Comparison of ENCODE assay signal across 9 cellular contexts in the genomic region with DNA sequence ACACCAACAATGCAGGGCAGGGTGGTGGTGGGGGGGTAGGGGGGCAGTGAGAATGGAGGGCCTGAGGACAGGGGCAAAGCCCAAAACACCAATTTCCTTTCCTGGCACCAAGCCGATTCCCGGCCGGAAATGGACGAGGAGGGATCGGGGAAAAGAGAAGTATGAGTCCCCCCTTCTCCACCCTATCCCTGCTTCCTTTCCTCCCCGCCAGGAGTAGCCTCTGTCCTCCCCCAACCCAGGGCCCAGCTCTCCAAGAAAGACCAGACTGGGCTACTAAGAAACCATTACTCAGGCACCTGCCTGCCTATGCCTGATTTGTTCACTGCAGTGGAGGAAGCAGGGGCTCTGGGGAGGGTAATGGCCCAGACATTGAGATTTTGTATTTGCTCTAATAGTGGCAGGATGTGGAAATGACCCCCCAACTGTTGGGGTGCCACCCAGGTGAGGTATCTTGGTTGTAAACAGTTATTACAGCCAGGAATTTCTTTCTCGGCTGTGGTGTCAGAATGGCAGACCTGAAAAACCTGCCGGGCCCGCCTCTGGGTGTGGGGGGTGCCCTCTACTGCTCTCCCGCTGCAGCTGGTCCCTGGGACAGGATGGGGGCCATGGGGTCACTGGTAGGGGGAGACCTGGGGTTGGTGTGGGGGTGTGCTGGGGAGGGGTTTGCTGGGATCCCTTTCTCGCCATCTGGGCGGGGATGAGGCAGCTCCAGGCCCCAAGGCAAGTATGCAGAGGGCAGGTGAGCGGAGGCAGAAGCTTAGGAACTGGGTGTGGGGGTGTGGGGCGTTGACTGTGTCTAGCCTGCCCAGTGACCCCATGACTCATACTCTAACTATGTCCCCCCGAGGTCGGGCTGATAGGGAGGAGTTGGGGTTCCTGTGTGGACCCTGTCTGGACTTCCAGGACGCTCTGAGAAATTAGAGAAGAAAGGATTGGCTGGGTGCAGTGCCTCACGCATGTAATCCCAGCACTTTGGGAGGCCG. TPM values are rescaled to one million over a fixed set of nuclear protein-coding genes. Genes with fewer than 3 reads are reported as not detected.
DNase-seq lines count a peak whose midpoint lies in the region; ATAC-seq and TF ChIP-seq lines count a peak whose summit lies in the region.
"Had no signal": no experiment of that assay in that cellular context is flagged by ENCODE, and none has a peak within 500 bp of the region (broad histone marks: within the 10 kb centered on the region; RNA-seq: fewer than 3 reads in every experiment).

No MANE protein-coding gene starts in this region.

- H3K23me2 ChIP-seq in H9 (ENCODE audit: insufficient read length, low read depth, low read length, poor library complexity, severe bottlenecking): peaks cover 2% of the 10 kb centered on the region

- H3K4me2 ChIP-seq in H9 (ENCODE audit: insufficient read depth, insufficient read length, low read length): peak overlapping the region; percentile 87

- H3K36me3 ChIP-seq in endodermal cell (ENCODE audit: control insufficient read depth, insufficient read depth, low read length) (no peaks in the 10 kb centered on the region), mucosa of rectum (ENCODE audit: control insufficient read depth in 2 of 2, insufficient read depth in 2 of 2, low read length in 2 of 2) (peaks cover 2 to 4% of the 10 kb centered on the region in 2 donors)
- H3K36me3 ChIP-seq: SJSA1 had no signal

- H3K4me1 ChIP-seq in H9 (ENCODE audit: insufficient read depth, low read length): no peaks in the 10 kb centered on the region; the same call in 1 of the 2 replicates
- H3K4me1 ChIP-seq in endodermal cell (ENCODE audit: control insufficient read depth, insufficient read depth, low read length): no peaks in the 10 kb centered on the region
- H3K4me1 ChIP-seq in mucosa of rectum (ENCODE audit: control insufficient read depth in 2 of 2, insufficient read depth in 2 of 2, low read length in 2 of 2): no peaks in the 10 kb centered on the region
- H3K4me1 ChIP-seq: SJSA1 had no signal

- no peak overlapping the region for H2AK5ac ChIP-seq in H9 (ENCODE audit: insufficient read length, low read length)

- H3K27ac Mint-ChIP-seq in H9: peak overlapping the region in 1 of 3 experiments; percentile 77; a peak in 1 of 7 replicates
- H3K27ac Mint-ChIP-seq in endodermal cell: peak overlapping the region; percentile 48

- H4K5ac ChIP-seq in H9 (ENCODE audit: insufficient read length, low read depth, low read length): no peak overlapping the region

- H3K18ac ChIP-seq in H9 (ENCODE audit: insufficient read length, low read depth, low read length): no peak overlapping the region

- no peaks in the 10 kb centered on the region for H4K20me1 ChIP-seq in H9 (ENCODE audit: control insufficient read depth, insufficient read depth, insufficient read length)

- no peak overlapping the region for H2AFZ ChIP-seq in H9 (ENCODE audit: low read length)

- H4K91ac ChIP-seq in H9 (ENCODE audit: insufficient read length, low read depth, low read length): no peak overlapping the region

- H3K9me3 Mint-ChIP-seq in H9 (peaks cover 72 to 89% of the 10 kb centered on the region in 2 experiments), endodermal cell (peaks cover 66% of the 10 kb centered on the region)

- no peak overlapping the region for H3K4ac ChIP-seq in H9 (ENCODE audit: low read depth, low read length)

- peaks cover 17 to 36% (median 20%) of the 10 kb centered on the region in 3 experiments for H3K36me3 Mint-ChIP-seq in H9 (ENCODE audit: insufficient read depth in 1 of 3, low read depth in 3 of 3)
- H3K36me3 Mint-ChIP-seq in endodermal cell (ENCODE audit: low read depth): peaks cover 9% of the 10 kb centered on the region

- no peak for ATAC-seq in HG03571 (IDR thresholded peaks at IDR 0.05; ENCODE audit: unreplicated experiment)

- no peak overlapping the region for H4K8ac ChIP-seq in H9 (replicated peaks; ENCODE audit: insufficient read length, low read depth, low read length)

- no peak overlapping the region for H2BK15ac ChIP-seq in H9 (ENCODE audit: low read depth, low read length)

- no peak overlapping the region for H3K14ac ChIP-seq in H9 (ENCODE audit: insufficient read depth, low read length)

- no peak overlapping the region for H2BK12ac ChIP-seq in H9 (ENCODE audit: insufficient read length, low read depth, low read length)

- no peak overlapping the region for H2BK120ac ChIP-seq in H9 (ENCODE audit: low read depth, low read length, poor library complexity, severe bottlenecking)

- peaks cover 10 to 13% of the 10 kb centered on the region in 2 experiments; a peak in 3 of 4 replicates for H3K4me1 Mint-ChIP-seq in H9
- peaks cover 7% of the 10 kb centered on the region for H3K4me1 Mint-ChIP-seq in endodermal cell

- no peaks in the 10 kb centered on the region for H3K27me3 Mint-ChIP-seq in H9 (ENCODE audit: low read depth)
- no peaks in the 10 kb centered on the region for H3K27me3 Mint-ChIP-seq in endodermal cell (ENCODE audit: insufficient read depth)

- H3K56ac ChIP-seq in H9 (ENCODE audit: insufficient read length, low read depth, low read length): no peak overlapping the region

- H3K9me3 ChIP-seq in H9 (ENCODE audit: control insufficient read depth, low read depth, low read length) (no peaks in the 10 kb centered on the region), endodermal cell (ENCODE audit: control insufficient read depth, low read length) (no peaks in the 10 kb centered on the region), mucosa of rectum (ENCODE audit: control insufficient read depth in 2 of 2, low read length in 2 of 2) (no peaks in the 10 kb centered on the region)
- H3K9me3 ChIP-seq: SJSA1 had no signal

- peak overlapping the region; percentile 59 for H3K9ac ChIP-seq in H9 (ENCODE audit: extremely low read depth, insufficient read length, low read length)
- H3K9ac ChIP-seq in endodermal cell (ENCODE audit: extremely low read depth, low read length, poor library complexity, severe bottlenecking): no peak overlapping the region
- peak overlapping the region; percentile 67 to 68 for H3K9ac ChIP-seq in mucosa of rectum (ENCODE audit: low read depth in 1 of 2, low read length in 2 of 2)

- peaks cover 8% of the 10 kb centered on the region for H3K79me2 ChIP-seq in H9 (ENCODE audit: insufficient read depth, low read length)

- H3K27me3 ChIP-seq in H9 (ENCODE audit: insufficient read depth, low read length) (no peaks in the 10 kb centered on the region), endodermal cell (ENCODE audit: control insufficient read depth, insufficient read depth, low read length, poor library complexity, severe bottlenecking) (no peaks in the 10 kb centered on the region), mucosa of rectum (ENCODE audit: control insufficient read depth in 2 of 2, insufficient read depth in 2 of 2, low read length in 2 of 2) (no peaks in the 10 kb centered on the region)
- H3K27me3 ChIP-seq: SJSA1 had no signal

- H3K27ac ChIP-seq in H9 (ENCODE audit: insufficient read length, low read depth, low read length) (no peak overlapping the region), endodermal cell (ENCODE audit: low read depth, low read length) (no peak overlapping the region), mucosa of rectum (ENCODE audit: low read depth in 2 of 2, low read length in 2 of 2) (peak overlapping the region; percentile 82 to 84)
- H3K27ac ChIP-seq: SJSA1 had no signal

- H2BK20ac ChIP-seq in H9 (ENCODE audit: low read depth, low read length, poor library complexity, severe bottlenecking): no peak overlapping the region

- H2BK5ac ChIP-seq in H9 (ENCODE audit: insufficient read length, low read length): no peak overlapping the region

- peaks cover 2% of the 10 kb centered on the region for H3K79me1 ChIP-seq in H9 (ENCODE audit: insufficient read depth, low read depth, low read length, poor library complexity, severe bottlenecking)

- TF ChIP-seq CTCF in H9 (conservative IDR thresholded peaks at IDR 0.05) (no peak), endodermal cell (conservative IDR thresholded peaks at IDR 0.05) (no peak)

- no peak overlapping the region for H3K23ac ChIP-seq in H9 (ENCODE audit: insufficient read length, low read depth, low read length)

- H3K4me3 Mint-ChIP-seq in H9 (peak overlapping the region; percentile 74 to 78), endodermal cell (peak overlapping the region; percentile 65)

- DNase-seq in H9: no peak
- no peak for DNase-seq in endodermal cell
- no peak for DNase-seq in DMS 273 treated with DMSO at 0.1 percent for 48 hours (lab: John Stamatoyannopoulos, UW)
- no peak for DNase-seq in putamen (ENCODE audit: low spot score)
- DNase-seq: AML-193, NCI-H2107 had no signal

- H3T11ph ChIP-seq in H9 (ENCODE audit: low read length): no peak overlapping the region

- no CpG with 5 or more reads among the region's 19 CpGs for WGBS in H9 (ENCODE audit: extremely low coverage, insufficient read length, low lambda C conversion rate)
- 80 to 86% methylated on average over 2 to 13 of the region's 19 CpGs for WGBS in endodermal cell (ENCODE audit: insufficient coverage in 1 of 2, insufficient read length in 1 of 2), 2 experiments

- peak overlapping the region; percentile 72 for H3K4me3 ChIP-seq in endodermal cell (ENCODE audit: low read length)
- H3K4me3 ChIP-seq in mucosa of rectum (ENCODE audit: low read length in 2 of 2): peak overlapping the region; percentile 60 to 68
- H3K4me3 ChIP-seq: SJSA1 had no signal

RNA-seq across cellular contexts. Expression of a gene that starts 0.7 kb away (rescaled TPM):
- total RNA-seq in H9 (2021) (14.5 and 15.7 TPM in 2 replicates), endodermal cell (10 to 100 TPM; 13.4 to 13.5 TPM)
- polyA plus RNA-seq in endodermal cell (2013, experiment 1 of 2): 9.6 TPM
- polyA plus RNA-seq in endodermal cell (2013, experiment 2 of 2): 7.7 TPM

RNA-seq across cellular contexts. Expression of a gene that starts 14.3 kb away (rescaled TPM):
- total RNA-seq in H9 (2021): 12.2 and 13.4 TPM in 2 replicates
- 10 to 100 TPM in 1 of 2 donors, 1 to 10 TPM in 1; 8.2 to 15.7 TPM for total RNA-seq in endodermal cell
- polyA plus RNA-seq in endodermal cell (2013, experiment 1 of 2): 35.7 TPM
- 34.4 TPM for polyA plus RNA-seq in endodermal cell (2013, experiment 2 of 2)

RNA-seq across cellular contexts. Expression of a gene that starts 16.3 kb away (rescaled TPM):
- 58.9 and 59.8 TPM in 2 replicates for total RNA-seq in H9 (2021)
- 10 to 100 TPM; 33.2 to 34.4 TPM for total RNA-seq in endodermal cell
- polyA plus RNA-seq in endodermal cell (2013, experiment 1 of 2): 19.6 TPM
- 19.1 TPM for polyA plus RNA-seq in endodermal cell (2013, experiment 2 of 2)

RNA-seq across cellular contexts. Expression of a gene that starts 20.2 kb away (rescaled TPM):
- 31.5 and 35.8 TPM in 2 replicates for total RNA-seq in H9 (2021)
- 10 to 100 TPM; 29.8 to 42.5 TPM for total RNA-seq in endodermal cell
- polyA plus RNA-seq in endodermal cell (2013, experiment 1 of 2): 32.4 TPM
- polyA plus RNA-seq in endodermal cell (2013, experiment 2 of 2): 28.0 TPM

RNA-seq across cellular contexts. Expression of a gene that starts 57.4 kb away (rescaled TPM):
- total RNA-seq in H9 (2021) (70.1 and 71.8 TPM in 2 replicates), endodermal cell (10 to 100 TPM; 55.9 to 63.1 TPM)
- 45.8 TPM for polyA plus RNA-seq in endodermal cell (2013, experiment 1 of 2)
- 44.2 TPM for polyA plus RNA-seq in endodermal cell (2013, experiment 2 of 2)

Comparison
In these comparisons a context has a peak if more than half of its experiments do, and no peak if none do; other contexts are left out.
1. H3K27ac ChIP-seq: peak in mucosa of rectum (2 of 2); none in H9 (single experiment) and endodermal cell (single experiment).